1 cellular context compared by ENCODE assay signal in the genomic region with DNA sequence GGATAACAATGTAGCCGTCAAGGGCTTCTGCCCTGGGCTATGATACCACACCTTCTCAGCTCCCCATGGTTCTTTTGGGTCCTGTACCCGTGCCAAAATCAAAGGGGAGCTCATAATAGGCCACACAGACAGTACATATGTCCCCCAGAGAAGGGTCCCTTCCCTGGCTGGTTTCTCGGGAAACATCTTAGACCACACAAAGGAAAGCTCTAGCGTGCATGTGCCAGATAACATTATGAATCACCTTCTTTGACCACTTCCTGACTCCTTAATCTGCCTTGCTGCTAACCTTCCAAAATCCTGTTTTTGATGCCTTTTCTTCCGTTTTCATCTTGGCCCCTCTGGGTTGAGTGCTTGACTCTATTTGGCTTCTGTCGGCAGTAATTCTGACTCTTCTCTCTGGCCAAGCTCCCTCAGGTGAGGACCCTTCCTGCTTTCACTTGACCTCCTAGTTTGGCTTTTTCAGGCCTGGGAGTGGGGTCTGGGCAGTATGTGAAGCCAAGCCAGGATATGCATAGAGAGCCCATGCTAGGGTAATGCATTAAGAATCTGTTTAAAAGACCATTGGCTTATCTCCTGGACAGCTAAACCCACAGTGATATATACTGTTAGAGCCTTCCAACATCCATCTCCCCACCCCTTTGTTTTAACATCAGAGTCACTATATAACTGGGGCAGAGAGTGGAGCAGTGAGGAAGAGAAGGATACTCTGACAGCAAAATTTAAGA.
A peak's percentile ranks its signal among the peaks of the same experiment; 100 is the strongest.
TF ChIP-seq lines count a peak whose summit lies in the region.

No MANE protein-coding gene starts in this region.

TF ChIP-seq in K562, 482 proteins besides CTCF, POLR2A, EP300 and RAD21 (continued from another document):
- TF ChIP-seq, protein P1, sequence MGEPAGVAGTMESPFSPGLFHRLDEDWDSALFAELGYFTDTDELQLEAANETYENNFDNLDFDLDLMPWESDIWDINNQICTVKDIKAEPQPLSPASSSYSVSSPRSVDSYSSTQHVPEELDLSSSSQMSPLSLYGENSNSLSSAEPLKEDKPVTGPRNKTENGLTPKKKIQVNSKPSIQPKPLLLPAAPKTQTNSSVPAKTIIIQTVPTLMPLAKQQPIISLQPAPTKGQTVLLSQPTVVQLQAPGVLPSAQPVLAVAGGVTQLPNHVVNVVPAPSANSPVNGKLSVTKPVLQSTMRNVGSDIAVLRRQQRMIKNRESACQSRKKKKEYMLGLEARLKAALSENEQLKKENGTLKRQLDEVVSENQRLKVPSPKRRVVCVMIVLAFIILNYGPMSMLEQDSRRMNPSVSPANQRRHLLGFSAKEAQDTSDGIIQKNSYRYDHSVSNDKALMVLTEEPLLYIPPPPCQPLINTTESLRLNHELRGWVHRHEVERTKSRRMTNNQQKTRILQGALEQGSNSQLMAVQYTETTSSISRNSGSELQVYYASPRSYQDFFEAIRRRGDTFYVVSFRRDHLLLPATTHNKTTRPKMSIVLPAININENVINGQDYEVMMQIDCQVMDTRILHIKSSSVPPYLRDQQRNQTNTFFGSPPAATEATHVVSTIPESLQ (CRISPR knock-in tag; IDR thresholded peaks at IDR 0.05): no peak
- TF ChIP-seq ZNF431 (CRISPR knock-in tag; IDR thresholded peaks at IDR 0.05): no peak
- no peak for TF ChIP-seq PPARD (CRISPR knock-in tag; IDR thresholded peaks at IDR 0.05)
- no peak for TF ChIP-seq ZNF24 (IDR thresholded peaks at IDR 0.05)
- TF ChIP-seq ZBTB1 (CRISPR knock-in tag; IDR thresholded peaks at IDR 0.05; ENCODE audit: borderline replicate concordance, low read depth): no peak
- TF ChIP-seq FOSL1 (tag; conservative IDR thresholded peaks at IDR 0.05): peak; percentile 98
- TF ChIP-seq RFX7 (CRISPR knock-in tag; IDR thresholded peaks at IDR 0.05): no peak
- TF ChIP-seq DPF2 (IDR thresholded peaks at IDR 0.05): peak; percentile 83
- TF ChIP-seq LCOR (CRISPR knock-in tag; IDR thresholded peaks at IDR 0.05): peak; percentile 95
- peak; percentile 71; the same call in 1 of the 2 replicates for TF ChIP-seq POLR2AphosphoS5 (IDR thresholded peaks at IDR 0.05; ENCODE audit: control insufficient read depth, insufficient read depth, low read depth, low read length)
- no peak for TF ChIP-seq BCL6 (CRISPR knock-in tag; IDR thresholded peaks at IDR 0.05)
- TF ChIP-seq, protein P2, sequence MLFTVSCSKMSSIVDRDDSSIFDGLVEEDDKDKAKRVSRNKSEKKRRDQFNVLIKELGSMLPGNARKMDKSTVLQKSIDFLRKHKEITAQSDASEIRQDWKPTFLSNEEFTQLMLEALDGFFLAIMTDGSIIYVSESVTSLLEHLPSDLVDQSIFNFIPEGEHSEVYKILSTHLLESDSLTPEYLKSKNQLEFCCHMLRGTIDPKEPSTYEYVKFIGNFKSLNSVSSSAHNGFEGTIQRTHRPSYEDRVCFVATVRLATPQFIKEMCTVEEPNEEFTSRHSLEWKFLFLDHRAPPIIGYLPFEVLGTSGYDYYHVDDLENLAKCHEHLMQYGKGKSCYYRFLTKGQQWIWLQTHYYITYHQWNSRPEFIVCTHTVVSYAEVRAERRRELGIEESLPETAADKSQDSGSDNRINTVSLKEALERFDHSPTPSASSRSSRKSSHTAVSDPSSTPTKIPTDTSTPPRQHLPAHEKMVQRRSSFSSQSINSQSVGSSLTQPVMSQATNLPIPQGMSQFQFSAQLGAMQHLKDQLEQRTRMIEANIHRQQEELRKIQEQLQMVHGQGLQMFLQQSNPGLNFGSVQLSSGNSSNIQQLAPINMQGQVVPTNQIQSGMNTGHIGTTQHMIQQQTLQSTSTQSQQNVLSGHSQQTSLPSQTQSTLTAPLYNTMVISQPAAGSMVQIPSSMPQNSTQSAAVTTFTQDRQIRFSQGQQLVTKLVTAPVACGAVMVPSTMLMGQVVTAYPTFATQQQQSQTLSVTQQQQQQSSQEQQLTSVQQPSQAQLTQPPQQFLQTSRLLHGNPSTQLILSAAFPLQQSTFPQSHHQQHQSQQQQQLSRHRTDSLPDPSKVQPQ (CRISPR knock-in tag; IDR thresholded peaks at IDR 0.05; ENCODE audit: borderline replicate concordance): no peak
- TF ChIP-seq, protein P3, sequence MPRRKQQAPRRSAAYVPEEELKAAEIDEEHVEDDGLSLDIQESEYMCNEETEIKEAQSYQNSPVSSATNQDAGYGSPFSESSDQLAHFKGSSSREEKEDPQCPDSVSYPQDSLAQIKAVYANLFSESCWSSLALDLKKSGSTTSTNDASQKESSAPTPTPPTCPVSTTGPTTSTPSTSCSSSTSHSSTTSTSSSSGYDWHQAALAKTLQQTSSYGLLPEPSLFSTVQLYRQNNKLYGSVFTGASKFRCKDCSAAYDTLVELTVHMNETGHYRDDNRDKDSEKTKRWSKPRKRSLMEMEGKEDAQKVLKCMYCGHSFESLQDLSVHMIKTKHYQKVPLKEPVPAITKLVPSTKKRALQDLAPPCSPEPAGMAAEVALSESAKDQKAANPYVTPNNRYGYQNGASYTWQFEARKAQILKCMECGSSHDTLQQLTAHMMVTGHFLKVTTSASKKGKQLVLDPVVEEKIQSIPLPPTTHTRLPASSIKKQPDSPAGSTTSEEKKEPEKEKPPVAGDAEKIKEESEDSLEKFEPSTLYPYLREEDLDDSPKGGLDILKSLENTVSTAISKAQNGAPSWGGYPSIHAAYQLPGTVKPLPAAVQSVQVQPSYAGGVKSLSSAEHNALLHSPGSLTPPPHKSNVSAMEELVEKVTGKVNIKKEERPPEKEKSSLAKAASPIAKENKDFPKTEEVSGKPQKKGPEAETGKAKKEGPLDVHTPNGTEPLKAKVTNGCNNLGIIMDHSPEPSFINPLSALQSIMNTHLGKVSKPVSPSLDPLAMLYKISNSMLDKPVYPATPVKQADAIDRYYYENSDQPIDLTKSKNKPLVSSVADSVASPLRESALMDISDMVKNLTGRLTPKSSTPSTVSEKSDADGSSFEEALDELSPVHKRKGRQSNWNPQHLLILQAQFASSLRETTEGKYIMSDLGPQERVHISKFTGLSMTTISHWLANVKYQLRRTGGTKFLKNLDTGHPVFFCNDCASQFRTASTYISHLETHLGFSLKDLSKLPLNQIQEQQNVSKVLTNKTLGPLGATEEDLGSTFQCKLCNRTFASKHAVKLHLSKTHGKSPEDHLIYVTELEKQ (CRISPR knock-in tag; IDR thresholded peaks at IDR 0.05): no peak
- no peak for TF ChIP-seq BRCA1 (IDR thresholded peaks at IDR 0.05)
- no peak for TF ChIP-seq BRCA1 (CRISPR knock-in tag; IDR thresholded peaks at IDR 0.05)
- TF ChIP-seq PTTG1 (tag; IDR thresholded peaks at IDR 0.05; ENCODE audit: low read depth): no peak
- TF ChIP-seq XRCC5 (IDR thresholded peaks at IDR 0.05; ENCODE audit: low read depth, low read length): no peak
- 0 out of 2 replicates have a peak, but pooled peaks have one; percentile 51 for TF ChIP-seq GTF2E2 (tag; IDR thresholded peaks at IDR 0.05)
- peak; percentile 48; the same call in 1 of the 2 replicates for TF ChIP-seq SMAD4 (CRISPR knock-in tag; conservative IDR thresholded peaks at IDR 0.05)
- TF ChIP-seq MAFG (tag; conservative IDR thresholded peaks at IDR 0.05): no peak
- TF ChIP-seq TAL1 (IDR thresholded peaks at IDR 0.05): peak; percentile 60
- TF ChIP-seq CBX2 (IDR thresholded peaks at IDR 0.05; ENCODE audit: insufficient read depth, low read length, poor library complexity, severe bottlenecking): no peak
- TF ChIP-seq ZNF232 (CRISPR knock-in tag; IDR thresholded peaks at IDR 0.05): no peak
- TF ChIP-seq KHSRP (IDR thresholded peaks at IDR 0.05): no peak
- TF ChIP-seq ZNF124 (CRISPR knock-in tag; IDR thresholded peaks at IDR 0.05): no peak
- peak; percentile 68; the same call in 1 of the 2 replicates for TF ChIP-seq JUN (IDR thresholded peaks at IDR 0.05; ENCODE audit: borderline replicate concordance, low read depth, low read length)
- TF ChIP-seq JUN (CRISPR knock-in tag; IDR thresholded peaks at IDR 0.05; ENCODE audit: borderline replicate concordance): no peak
- TF ChIP-seq ZNF699 (CRISPR knock-in tag; IDR thresholded peaks at IDR 0.05; ENCODE audit: insufficient replicate concordance): no peak
- no peak for TF ChIP-seq ELF1 (tag; IDR thresholded peaks at IDR 0.05)
- TF ChIP-seq MED1 (CRISPR knock-in tag; IDR thresholded peaks at IDR 0.05; ENCODE audit: borderline replicate concordance): no peak
- TF ChIP-seq ILF3 (IDR thresholded peaks at IDR 0.05; ENCODE audit: borderline replicate concordance): no peak
- TF ChIP-seq TAF9B (IDR thresholded peaks at IDR 0.05; ENCODE audit: partially characterized antibody): no peak
- peak; percentile 51; the same call in 1 of the 2 replicates for TF ChIP-seq GABPB1 (CRISPR knock-in tag; IDR thresholded peaks at IDR 0.05)
- no peak for TF ChIP-seq CTBP1 (IDR thresholded peaks at IDR 0.05; ENCODE audit: borderline replicate concordance)
- peak; percentile 63; the same call in 1 of the 2 replicates for TF ChIP-seq PML (IDR thresholded peaks at IDR 0.05; ENCODE audit: low read length)
- peak in 1 of 2 experiments; percentile 43; a peak in 1 of 4 replicates for TF ChIP-seq MAZ (CRISPR knock-in tag; conservative IDR thresholded peaks at IDR 0.05 in 1 of 2, IDR thresholded peaks at IDR 0.05 in 1 of 2)
- TF ChIP-seq ZKSCAN8 (CRISPR knock-in tag; IDR thresholded peaks at IDR 0.05): peak; percentile 44; the same call in 1 of the 2 replicates
